ENCODE assay signal across 8 cellular contexts in the genomic region with DNA sequence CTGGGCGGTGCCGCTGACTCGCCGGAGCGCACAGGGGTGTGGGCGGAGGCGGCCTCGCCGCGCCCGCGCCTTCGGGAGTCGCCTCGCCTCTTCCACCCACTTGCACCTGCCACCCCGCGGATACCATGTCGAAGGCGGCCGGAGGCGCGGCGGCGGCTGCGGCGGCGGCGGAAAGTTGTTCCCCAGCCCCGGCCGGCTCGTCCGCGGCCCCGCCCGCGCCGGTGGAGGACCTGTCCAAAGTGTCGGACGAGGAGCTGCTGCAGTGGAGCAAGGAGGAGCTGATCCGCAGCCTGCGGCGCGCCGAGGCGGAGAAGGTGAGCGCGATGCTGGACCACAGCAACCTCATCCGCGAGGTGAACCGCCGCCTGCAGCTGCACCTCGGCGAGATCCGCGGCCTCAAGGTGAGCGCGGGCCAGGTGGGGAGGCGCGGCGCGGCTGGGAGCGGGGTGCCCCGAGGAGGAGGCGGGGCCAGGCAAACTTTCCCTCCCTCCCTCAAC. TPM values are rescaled to one million over a fixed set of nuclear protein-coding genes. Genes with fewer than 3 reads are reported as not detected.
DNase-seq lines count a peak whose midpoint lies in the region; ATAC-seq and TF ChIP-seq lines count a peak whose summit lies in the region.

No MANE protein-coding gene starts in this region.

- no peak for TF ChIP-seq CTCF in GM13976 (IDR thresholded peaks at IDR 0.05; ENCODE audit: borderline replicate concordance, control extremely low read depth, extremely low read depth, insufficient read depth, missing control alignments)
- no peak for TF ChIP-seq CTCF in kidney epithelial cell (IDR thresholded peaks at IDR 0.05; ENCODE audit: insufficient read depth, low read length, poor library complexity, severe bottlenecking)
- TF ChIP-seq CTCF in tibial artery (IDR thresholded peaks at IDR 0.05): no peak

- intact Hi-C loops in tibial artery (cut with DNase I; ENCODE audit: low total_unique reads): loop anchor here (5.0 to 10.0 kb wide), 2 partner anchors 563 to 1330 kb away; no protein-coding TSS in a partner anchor

- in situ Hi-C loops in GM13976 (cut with MboI; ENCODE audit: low sequenced_read_pairs, unreplicated experiment): loop anchor here (10.0 to 25.0 kb wide), 2 partner anchors 560 to 1328 kb away; no protein-coding TSS in a partner anchor

- ATAC-seq in HG03045 (IDR thresholded peaks at IDR 0.05; ENCODE audit: unreplicated experiment): peak; percentile 11
- ATAC-seq in GM18502 (IDR thresholded peaks at IDR 0.05; ENCODE audit: poor library complexity, unreplicated experiment): no peak
- no peak for ATAC-seq in HG03175 (IDR thresholded peaks at IDR 0.05; ENCODE audit: unreplicated experiment)

- peak overlapping the region; percentile 40 for H3K4me3 ChIP-seq in kidney epithelial cell (ENCODE audit: low read depth, low read length)
- H3K4me3 ChIP-seq in tibial artery: peak overlapping the region; percentile 55 to 66

- no peaks in the 10 kb centered on the region for H3K9me3 ChIP-seq in tibial artery

- peaks cover 0 to 29% (median 20%) of the 10 kb centered on the region in 4 donors for H3K4me1 ChIP-seq in tibial artery

- H3K27me3 ChIP-seq in kidney epithelial cell (ENCODE audit: control insufficient read depth, insufficient read depth, low read length): peaks cover 19% of the 10 kb centered on the region
- peaks cover 0 to 23% of the 10 kb centered on the region in 2 donors for H3K27me3 ChIP-seq in tibial artery

- H3K36me3 ChIP-seq in kidney epithelial cell (ENCODE audit: control insufficient read depth, insufficient read depth, low read length): no peaks in the 10 kb centered on the region
- no peaks in the 10 kb centered on the region for H3K36me3 ChIP-seq in tibial artery

- DNase-seq in GM13976 (ENCODE audit: low spot score) (peak; percentile 37), astrocyte of the hippocampus (ENCODE audit: low read depth, low spot score) (peak; percentile 51), kidney epithelial cell (ENCODE audit: low read depth) (no peak), tibial artery (no peak), mucosa of gallbladder (ENCODE audit: low spot score) (no peak)

- no peak overlapping the region for H3K27ac ChIP-seq in tibial artery

RNA-seq across cellular contexts. Expression of a gene that starts 0.8 kb away (rescaled TPM):
- 0.27 and 0.29 TPM in 2 replicates for total RNA-seq in kidney epithelial cell
- total RNA-seq in mucosa of gallbladder: 1.8 TPM

Comparison
In these comparisons a context has a peak if more than half of its experiments do, and no peak if none do; other contexts are left out.
1. DNase-seq: peak in GM13976 (single experiment) and astrocyte of the hippocampus (single experiment); none in kidney epithelial cell (single experiment), tibial artery (0 of 2) and mucosa of gallbladder (single experiment).